In the genomic region with DNA sequence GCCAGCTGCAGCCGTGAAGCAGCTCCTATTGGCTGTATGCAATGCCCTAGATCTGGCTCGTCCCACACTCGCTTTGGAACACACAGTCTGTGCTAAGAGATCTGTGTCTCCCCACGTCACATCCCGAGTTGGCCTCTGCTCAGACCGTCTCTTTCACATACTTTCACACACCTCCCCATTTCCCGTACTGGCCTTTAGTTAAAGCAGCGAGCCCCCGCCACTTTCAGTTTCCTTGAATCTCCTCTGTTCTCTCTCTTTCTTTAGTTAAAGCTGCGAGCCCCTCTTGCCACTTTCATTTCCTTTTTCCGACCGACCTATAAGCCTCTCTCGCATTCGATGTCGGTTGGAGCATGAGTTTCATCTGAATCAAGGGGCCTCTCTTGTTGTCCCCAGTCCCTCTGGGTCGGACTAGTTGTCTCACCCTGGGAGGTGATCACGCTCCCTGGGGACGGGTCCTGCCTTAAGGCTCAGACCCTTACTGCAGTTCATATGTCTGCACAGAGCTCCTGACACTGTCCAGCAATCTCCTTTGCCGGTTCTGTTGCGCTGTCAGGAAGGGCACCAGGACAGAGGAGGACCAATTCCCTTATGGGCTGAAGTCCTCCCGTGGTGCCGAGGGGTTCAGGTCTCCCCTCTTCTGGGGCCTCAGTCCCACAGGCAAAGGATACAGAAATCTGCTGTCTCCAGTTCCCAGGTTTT, we compare ENCODE assay signal across 14 cellular contexts. TPM values are rescaled to one million over a fixed set of nuclear protein-coding genes. Genes with fewer than 3 reads are reported as not detected.
DNase-seq lines count a peak whose midpoint lies in the region; ATAC-seq, FAIRE-seq and TF ChIP-seq lines count a peak whose summit lies in the region.
"Had no signal": no experiment of that assay in that cellular context is flagged by ENCODE, and none has a peak within 500 bp of the region (broad histone marks: within the 10 kb centered on the region; RNA-seq: fewer than 3 reads in every experiment).

No MANE protein-coding gene starts in this region.

- peak overlapping the region; percentile 37 for H3K4me3 ChIP-seq in A549
- H3K4me3 ChIP-seq: neural progenitor cell had no signal

- ATAC-seq in A549, result peak; percentile 80 to 83; a peak in 5 of 6 replicates
- ATAC-seq in GM18519 (IDR thresholded peaks at IDR 0.05; ENCODE audit: low FRiP score, unreplicated experiment), result peak; percentile 66
- ATAC-seq in HG03066 (IDR thresholded peaks at IDR 0.05; ENCODE audit: low read depth, unreplicated experiment), result peak; percentile 87
- ATAC-seq in left colon, result no peak

- intact Hi-C loops in activated T-helper 1 cell treated with anti-CD3 and anti-CD28 coated beads, Interleukin-12 subunit alpha, Interleukin-12 subunit beta, Interleukin-2, Interleukin-4 antibody, amounts not matched to agents 30 ng/mL and 10 ng/mL and 1 ng/mL, durations not matched to agents 14 hours and 24 hours and 36 hours (cut with micrococcal nuclease), result no loop called here
- intact Hi-C loops in left colon (cut with DNase I, micrococcal nuclease), result no loop called here

- H3K27ac ChIP-seq in A549, result no peak overlapping the region
- H3K27ac ChIP-seq: neural progenitor cell had no signal

- TF ChIP-seq EP300 in A549 (IDR thresholded peaks at IDR 0.05), result no peak

- TF ChIP-seq POLR2A in A549 (IDR thresholded peaks at IDR 0.05; ENCODE audit: low read length), result no peak

- H3K27ac Mint-ChIP-seq in activated T-helper 1 cell treated with anti-CD3 and anti-CD28 coated beads, Interleukin-12 subunit alpha, Interleukin-12 subunit beta, Interleukin-2, Interleukin-4 antibody, amounts not matched to agents 30 ng/mL and 10 ng/mL and 1 ng/mL, durations not matched to agents 14 hours and 24 hours and 36 hours, result peak overlapping the region; percentile 4
- H3K27ac Mint-ChIP-seq: immature natural killer cell, neural progenitor cell had no signal

- DNase-seq in A549 (ENCODE audit: low read depth in 1 of 2, low spot score in 1 of 2), result peak in 1 of 2 experiments; percentile 1
- DNase-seq in activated T-helper 1 cell treated with anti-CD3 and anti-CD28 coated beads, Interleukin-12 subunit alpha, Interleukin-12 subunit beta, Interleukin-2, Interleukin-4 antibody, amounts not matched to agents 30 ng/mL and 10 ng/mL and 1 ng/mL, durations not matched to agents 14 hours and 24 hours and 36 hours (ENCODE audit: low spot score), result no peak
- no peak for DNase-seq in left colon
- no peak for DNase-seq in activated gamma-delta T cell (lab: John Stamatoyannopoulos, UW)
- DNase-seq in islet precursor cell, result no peak
- no peak for DNase-seq in effector CD4-positive, alpha-beta T cell
- DNase-seq: activated CD4-positive, CD25-positive, alpha-beta regulatory T cell treated with anti-CD3 and anti-CD28 coated beads, Interleukin-2, amount 50 U/mL, for 72 hours; immature natural killer cell; NCI-H1694 had no signal

- no peaks in the 10 kb centered on the region for H3K4me1 ChIP-seq in A549
- H3K4me1 ChIP-seq: neural progenitor cell had no signal

- 4% methylated on average over 15 of the region's 22 CpGs for WGBS in A549 (ENCODE audit: missing lambda C conversion rate)

- no peaks in the 10 kb centered on the region for H3K9me3 ChIP-seq in A549

- peaks cover 3% of the 10 kb centered on the region for H3K36me3 Mint-ChIP-seq in activated T-helper 1 cell treated with anti-CD3 and anti-CD28 coated beads, Interleukin-12 subunit alpha, Interleukin-12 subunit beta, Interleukin-2, Interleukin-4 antibody, amounts not matched to agents 30 ng/mL and 10 ng/mL and 1 ng/mL, durations not matched to agents 14 hours and 24 hours and 36 hours (ENCODE audit: low read depth)
- H3K36me3 Mint-ChIP-seq: immature natural killer cell, neural progenitor cell had no signal

- H3K9me3 Mint-ChIP-seq in activated T-helper 1 cell treated with anti-CD3 and anti-CD28 coated beads, Interleukin-12 subunit alpha, Interleukin-12 subunit beta, Interleukin-2, Interleukin-4 antibody, amounts not matched to agents 30 ng/mL and 10 ng/mL and 1 ng/mL, durations not matched to agents 14 hours and 24 hours and 36 hours, result peaks cover 7% of the 10 kb centered on the region
- H3K9me3 Mint-ChIP-seq: immature natural killer cell, neural progenitor cell had no signal

- TF ChIP-seq RAD21 in A549 (conservative IDR thresholded peaks at IDR 0.05 in 1 of 2, IDR thresholded peaks at IDR 0.05 in 1 of 2), result no peak

- CTCF ChIA-PET in A549 (lab: Yijun Ruan, JAX), result no interaction called here

- no peaks in the 10 kb centered on the region for H3K27me3 Mint-ChIP-seq in activated T-helper 1 cell treated with anti-CD3 and anti-CD28 coated beads, Interleukin-12 subunit alpha, Interleukin-12 subunit beta, Interleukin-2, Interleukin-4 antibody, amounts not matched to agents 30 ng/mL and 10 ng/mL and 1 ng/mL, durations not matched to agents 14 hours and 24 hours and 36 hours (ENCODE audit: insufficient read depth)

- peaks cover 12% of the 10 kb centered on the region for H3K4me1 Mint-ChIP-seq in activated T-helper 1 cell treated with anti-CD3 and anti-CD28 coated beads, Interleukin-12 subunit alpha, Interleukin-12 subunit beta, Interleukin-2, Interleukin-4 antibody, amounts not matched to agents 30 ng/mL and 10 ng/mL and 1 ng/mL, durations not matched to agents 14 hours and 24 hours and 36 hours (ENCODE audit: low read depth)
- H3K4me1 Mint-ChIP-seq: immature natural killer cell, neural progenitor cell had no signal

- TF ChIP-seq CTCF in A549 (IDR thresholded peaks at IDR 0.05), result no peak

- H3K4me3 Mint-ChIP-seq in activated T-helper 1 cell treated with anti-CD3 and anti-CD28 coated beads, Interleukin-12 subunit alpha, Interleukin-12 subunit beta, Interleukin-2, Interleukin-4 antibody, amounts not matched to agents 30 ng/mL and 10 ng/mL and 1 ng/mL, durations not matched to agents 14 hours and 24 hours and 36 hours, result peak overlapping the region; percentile 1
- H3K4me3 Mint-ChIP-seq: neural progenitor cell had no signal

- no peak for FAIRE-seq in A549 (lab: Jason Lieb, UNC)

- H3K4me2 ChIP-seq in A549, result peak overlapping the region; percentile 64
- H3K4me2 ChIP-seq: neural progenitor cell had no signal

- POLR2A ChIA-PET in A549 (lab: Yijun Ruan, JAX), result no interaction called here

TF ChIP-seq in A549, 52 proteins besides CTCF, POLR2A, EP300 and RAD21:
- TF ChIP-seq ATOH8 (CRISPR knock-in tag; IDR thresholded peaks at IDR 0.05; ENCODE audit: low read depth), result no peak
- no peak for TF ChIP-seq CEBPB (IDR thresholded peaks at IDR 0.05)
- TF ChIP-seq KDM1A (IDR thresholded peaks at IDR 0.05; ENCODE audit: low read depth), result no peak
- TF ChIP-seq ZNF302 (CRISPR knock-in tag; IDR thresholded peaks at IDR 0.05), result no peak
- no peak for TF ChIP-seq ESRRA (IDR thresholded peaks at IDR 0.05; ENCODE audit: borderline replicate concordance, low read length)
- no peak for TF ChIP-seq NFE2L2 (conservative IDR thresholded peaks at IDR 0.05; ENCODE audit: low read length)
- TF ChIP-seq HEYL (CRISPR knock-in tag; IDR thresholded peaks at IDR 0.05), result no peak
- TF ChIP-seq FOSL2 (IDR thresholded peaks at IDR 0.05), result no peak
- no peak for TF ChIP-seq FOSL2 (CRISPR knock-in tag; IDR thresholded peaks at IDR 0.05)
- no peak for TF ChIP-seq TFCP2L1 (CRISPR knock-in tag; IDR thresholded peaks at IDR 0.05)
- no peak for TF ChIP-seq HES2 (IDR thresholded peaks at IDR 0.05)

RNA-seq across cellular contexts. Expression of gene RPS4Y2, which starts 42.6 kb away (rescaled TPM):
- polyA plus RNA-seq in A549 (2011; rRNA removed) (not detected in 2 replicates), A549 (2017; fragmentation: RNase III; extraction: RNeasy Plus Mini Kit Qiagen cat#74134 plus additional on column Dnase treatment) (not detected in 3 replicates)
- not detected in 2 replicates for polyA plus RNA-seq in A549 (2012; cell fraction: cytosol; rRNA removed)
- polyA plus RNA-seq in A549 (2012; cell fraction: nucleus; rRNA removed), result not detected in 2 replicates
- polyA minus RNA-seq in A549 (2011; rRNA and poly(A)+ RNA removed), result not detected in 2 replicates
- 0.56 TPM in 1 of 2 replicates, not detected in the other for total RNA-seq in activated T-helper 1 cell treated with anti-CD3 and anti-CD28 coated beads, Interleukin-12 subunit alpha, Interleukin-12 subunit beta, Interleukin-2, Interleukin-4 antibody, amounts not matched to agents 30 ng/mL and 10 ng/mL and 1 ng/mL, durations not matched to agents 14 hours and 24 hours and 36 hours
- total RNA-seq in left colon, result not detected
- total RNA-seq: HT1080, RPMI7951 had no signal
- polyA plus RNA-seq: immature natural killer cell had no signal
